Comparison of ENCODE assay signal across 8 cellular contexts in genomic region chr6:109690373-109690739, GRCh38. TPM values are rescaled to one million over a fixed set of nuclear protein-coding genes. Genes with fewer than 3 reads are reported as not detected.
DNase-seq lines count a peak whose midpoint lies in the region; ATAC-seq and TF ChIP-seq lines count a peak whose summit lies in the region.

No MANE protein-coding gene starts in this region.

- no peak for TF ChIP-seq CTCF in epithelial cell of esophagus (IDR thresholded peaks at IDR 0.05; ENCODE audit: insufficient read depth, low read depth, low read length, missing control alignments)

- peak; percentile 15 for ATAC-seq in HG03060 (IDR thresholded peaks at IDR 0.05; ENCODE audit: low read depth, unreplicated experiment)
- ATAC-seq in stimulated activated naive CD8-positive, alpha-beta T cell treated with anti-CD3 and anti-CD28 coated beads, Interleukin-15, Interleukin-2, amounts not matched to agents 100 U/mL and 50 U/mL, for 24 hours, result peak; percentile 49

- H3K4me3 ChIP-seq in epithelial cell of esophagus (ENCODE audit: low read length), result peak overlapping the region; percentile 80

- peak; percentile 74 for DNase-seq in NCI-H82 (lab: John Stamatoyannopoulos, UW)
- DNase-seq in NCI-H82 treated with DMSO at 0.1 percent for 48 hours (lab: John Stamatoyannopoulos, UW; ENCODE audit: unreplicated experiment), result no peak
- DNase-seq in NCI-H345 treated with DMSO at 0.1 percent for 48 hours (lab: John Stamatoyannopoulos, UW; ENCODE audit: unreplicated experiment), result peak; percentile 64
- peak; percentile 51 for DNase-seq in activated T-cell treated with anti-CD3 and anti-CD28 coated beads for 1 hour (ENCODE audit: low read depth)
- peak; percentile 21 for DNase-seq in epithelial cell of esophagus (ENCODE audit: low read depth)
- DNase-seq in myocyte (ENCODE audit: low read depth), result peak; percentile 55
- peak; percentile 77 for DNase-seq in stimulated activated naive CD8-positive, alpha-beta T cell treated with anti-CD3 and anti-CD28 coated beads, Interleukin-15, Interleukin-2, amounts not matched to agents 100 U/mL and 50 U/mL, for 24 hours

RNA-seq across cellular contexts. Expression of gene AK9, which starts 0.6 kb away (rescaled TPM):
- 10.4 and 13.0 TPM in 2 replicates for total RNA-seq in myocyte
- polyA plus RNA-seq in myocyte (2012), result 4.6 TPM

RNA-seq across cellular contexts. Expression of gene FIG4, which starts 0.7 kb away (rescaled TPM):
- 11.7 and 13.6 TPM in 2 replicates for total RNA-seq in myocyte
- polyA plus RNA-seq in myocyte (2012), result 11.5 TPM
